7 cellular contexts compared by ENCODE assay signal in genomic region chr7:67000601-67001258, GRCh38. TPM values are rescaled to one million over a fixed set of nuclear protein-coding genes. Genes with fewer than 3 reads are reported as not detected.
DNase-seq lines count a peak whose midpoint lies in the region; ATAC-seq and TF ChIP-seq lines count a peak whose summit lies in the region.
"Not testable (repeated sequence)": the region's sequence is repeated elsewhere in the genome, so short reads cannot be mapped to it uniquely, and the experiment has no call there.

No MANE protein-coding gene starts in this region.

- not testable (repeated sequence) for H3K9me3 ChIP-seq in heart left ventricle

- peak overlapping the region; percentile 61 to 81 (median 79) for H3K4me3 Mint-ChIP-seq in nephron

- H3K27ac ChIP-seq in VCaP, heart left ventricle: not testable (repeated sequence)

- intact Hi-C loops in heart left ventricle (cut with DNase I), result loop anchor here in 1 of 10 donors (10.0 kb wide), 1 partner anchor 446 kb away; no protein-coding TSS in a partner anchor

- WGBS in heart left ventricle, 4 donors, result 42 to 60% (median 45%) methylated on average over 3 to 4 of the region's 5 CpGs

- peak; percentile 27 for DNase-seq in DMS53 treated with DMSO at 0.1 percent for 48 hours (lab: John Stamatoyannopoulos, UW; ENCODE audit: unreplicated experiment)
- not testable (repeated sequence) for DNase-seq in HFF-Myc (ENCODE audit: extremely low read depth, low read depth); heart left ventricle
- DNase-seq in NCI-H345 (lab: John Stamatoyannopoulos, UW), result peak; percentile 18
- peak; percentile 34 for DNase-seq in central memory CD4-positive, alpha-beta T cell

- not testable (repeated sequence) for TF ChIP-seq POLR2A in heart left ventricle (IDR thresholded peaks at IDR 0.05)

- H3K9me3 Mint-ChIP-seq in nephron, result not testable (repeated sequence)

- H3K36me3 Mint-ChIP-seq in nephron (ENCODE audit: low read depth), result peaks cover 14% of the 10 kb centered on the region

- not testable (repeated sequence) for H3K27me3 ChIP-seq in heart left ventricle

- not testable (repeated sequence) for H3K27me3 Mint-ChIP-seq in nephron (ENCODE audit: low read depth)

- H3K27ac Mint-ChIP-seq in nephron, result peak overlapping the region in 2 of 3 experiments; percentile 47 to 54

- not testable (repeated sequence) for H3K4me1 ChIP-seq in heart left ventricle

- H3K36me3 ChIP-seq in heart left ventricle, result peaks cover 0 to 35% (median 21%) of the 10 kb centered on the region in 9 donors

- not testable (repeated sequence) for ATAC-seq in heart left ventricle

- TF ChIP-seq CTCF in HFF-Myc (IDR thresholded peaks at IDR 0.05; ENCODE audit: low read depth, low read length, missing control alignments) (peak; percentile 24), VCaP (conservative IDR thresholded peaks at IDR 0.05) (peak; percentile 59), heart left ventricle (IDR thresholded peaks at IDR 0.05) (peak; percentile 32 to 58 (median 48)), nephron (IDR thresholded peaks at IDR 0.05; ENCODE audit: unreplicated experiment in 3 of 3) (peak; percentile 30 to 50 (median 42))

- not testable (repeated sequence) for H3K4me1 Mint-ChIP-seq in nephron

- not testable (repeated sequence) for H3K4me3 ChIP-seq in HFF-Myc (replicated peaks; ENCODE audit: low read depth, low read length); heart left ventricle

RNA-seq across cellular contexts. Expression of gene TYW1, which starts 4.1 kb away (rescaled TPM):
- total RNA-seq in heart left ventricle, result 10 to 100 TPM in 7 of 9 donors, 1 to 10 TPM in 2; 9.6 to 16.1 (median 11.7) TPM
- polyA plus RNA-seq in heart left ventricle, result 10 to 100 TPM in 1 of 2 donors, 1 to 10 TPM in 1; 4.9 to 10.5 TPM

RNA-seq across cellular contexts. Expression of gene SBDS, which starts 5.3 kb away (rescaled TPM):
- total RNA-seq in heart left ventricle, result 100 to 1,000 TPM; 135 to 310 (median 225) TPM
- polyA plus RNA-seq in heart left ventricle, result 100 to 1,000 TPM; 154 to 308 TPM
